ENCODE assay signal across 8 cellular contexts in genomic region chr11:35944503-35945136, GRCh38. TPM values are rescaled to one million over a fixed set of nuclear protein-coding genes. Genes with fewer than 3 reads are reported as not detected.
A peak's percentile ranks its signal among the peaks of the same experiment; 100 is the strongest.
DNase-seq lines count a peak whose midpoint lies in the region; TF ChIP-seq lines count a peak whose summit lies in the region.

No MANE protein-coding gene starts in this region.

- no peak for TF ChIP-seq POLR2A in ovary (IDR thresholded peaks at IDR 0.05)

- TF ChIP-seq CTCF in SK-N-SH (IDR thresholded peaks at IDR 0.05) (no peak), fibroblast of villous mesenchyme (IDR thresholded peaks at IDR 0.05; ENCODE audit: insufficient read depth, low read depth, low read length) (no peak), ovary (IDR thresholded peaks at IDR 0.05) (no peak)

- POLR2A ChIA-PET in SK-N-SH (lab: Yijun Ruan, JAX) = interaction anchor here (1.1 kb wide), 1 partner anchor 25 kb away, joined by 3 read pairs; no protein-coding TSS in a partner anchor

- H3K9me2 ChIP-seq in SK-N-SH = no peaks in the 10 kb centered on the region

- H3K9me3 ChIP-seq in ES-I3 (ENCODE audit: control insufficient read depth, insufficient read depth, low read length) = no peaks in the 10 kb centered on the region
- H3K9me3 ChIP-seq in SK-N-SH = no peaks in the 10 kb centered on the region
- H3K9me3 ChIP-seq in ovary = no peaks in the 10 kb centered on the region

- H3K4me1 ChIP-seq in ES-I3 (ENCODE audit: insufficient read depth, low read length) = peaks cover 25% of the 10 kb centered on the region
- peaks cover 12% of the 10 kb centered on the region in 2 experiments; a peak in 2 of 4 replicates for H3K4me1 ChIP-seq in SK-N-SH (ENCODE audit: control insufficient read depth in 1 of 2, insufficient read depth in 2 of 2, low read depth in 1 of 2, low read length in 1 of 2)
- peaks cover 19% of the 10 kb centered on the region for H3K4me1 ChIP-seq in ovary (ENCODE audit: insufficient read depth)

- H3K9ac ChIP-seq in ES-I3 (ENCODE audit: low read depth, low read length) (peak overlapping the region; percentile 78), SK-N-SH (peak overlapping the region; percentile 73)

- no peaks in the 10 kb centered on the region for H3K27me3 ChIP-seq in SK-N-SH (ENCODE audit: insufficient read depth)
- no peaks in the 10 kb centered on the region for H3K27me3 ChIP-seq in ovary

- WGBS in SK-N-SH (ENCODE audit: low lambda C conversion rate) = 6% methylated on average over 13 of the region's 32 CpGs
- WGBS in ovary, 3 donors = 4 to 7% (median 5%) methylated on average over 32 of the region's 32 CpGs

- CTCF ChIA-PET in SK-N-SH (lab: Yijun Ruan, JAX) = interaction anchor here (1.2 to 1.3 kb wide), 3 partner anchors 30 to 140 kb away, joined by 3 to 7 read pairs (median 4); no protein-coding TSS in a partner anchor

- peak overlapping the region; percentile 98 for H3K4me2 ChIP-seq in SK-N-SH

- H4K20me1 ChIP-seq in SK-N-SH (ENCODE audit: insufficient read depth) = peaks cover 12% of the 10 kb centered on the region; the same call in 1 of the 2 replicates

- H3K4me3 ChIP-seq in SK-N-SH (ENCODE audit: low read depth in 2 of 2, low read length in 1 of 2) (peak overlapping the region; percentile 53 to 73), fibroblast of villous mesenchyme (ENCODE audit: low read depth, low read length) (peak overlapping the region; percentile 78), ovary (peak overlapping the region; percentile 75)

- no peak for TF ChIP-seq RAD21 in SK-N-SH (IDR thresholded peaks at IDR 0.05; ENCODE audit: low read length)

- intact Hi-C loops in ovary (cut with DNase I) = no loop called here

- peak overlapping the region; percentile 25 to 88; a peak in 2 of 4 replicates for H3K27ac ChIP-seq in SK-N-SH (ENCODE audit: low read depth in 2 of 2, low read length in 1 of 2)
- H3K27ac ChIP-seq in ovary = peak overlapping the region in 1 of 2 donors; percentile 47

- peaks cover 46% of the 10 kb centered on the region for H3K79me2 ChIP-seq in SK-N-SH (ENCODE audit: insufficient read depth)

- H2AFZ ChIP-seq in SK-N-SH (ENCODE audit: low read depth) = peak overlapping the region; percentile 78

- H3K36me3 ChIP-seq in ES-I3 (ENCODE audit: insufficient read depth, low read length) (no peaks in the 10 kb centered on the region), SK-N-SH (replicated peaks in 1 of 2; ENCODE audit: control insufficient read depth in 1 of 2, insufficient read depth in 2 of 2, low read length in 1 of 2) (no peaks in the 10 kb centered on the region), ovary (no peaks in the 10 kb centered on the region)

- TF ChIP-seq EP300 in SK-N-SH (IDR thresholded peaks at IDR 0.05; ENCODE audit: borderline replicate concordance in 1 of 2, low read depth in 1 of 2, low read length in 1 of 2) (no peak), ovary (IDR thresholded peaks at IDR 0.05) (no peak)

- no peaks in the 10 kb centered on the region for H3F3A ChIP-seq in SK-N-SH (replicated peaks; ENCODE audit: insufficient read depth)

- peak; percentile 56 for DNase-seq in SK-N-SH
- DNase-seq in fibroblast of villous mesenchyme (ENCODE audit: low read depth) = peak; percentile 27
- DNase-seq in ovary = peak; percentile 14 to 49 (median 40)
- no peak for DNase-seq in SHP77 treated with DMSO at 0.1 percent for 48 hours (lab: John Stamatoyannopoulos, UW)
- no peak for DNase-seq in NCI-H748 treated with DMSO at 0.1 percent for 48 hours (lab: John Stamatoyannopoulos, UW)
- DNase-seq in DMS79 treated with DMSO at 0.1 percent for 48 hours (lab: John Stamatoyannopoulos, UW) = no peak
- DNase-seq in stimulated activated CD4-positive, alpha-beta T cell treated with anti-CD3 and anti-CD28 coated beads, Interleukin-2, amount 100 ng/mL, for 48 hours = no peak

TF ChIP-seq in SK-N-SH, 30 proteins besides CTCF, POLR2A, EP300 and RAD21:
- 0 out of 2 replicates have a peak, but pooled peaks have one; percentile 14 for TF ChIP-seq SIN3A (IDR thresholded peaks at IDR 0.05; ENCODE audit: borderline replicate concordance, low read depth, low read length)
- TF ChIP-seq MXI1 (IDR thresholded peaks at IDR 0.05; ENCODE audit: low read depth, low read length) = 0 out of 2 replicates have a peak, but pooled peaks have one; percentile 31
- no peak for TF ChIP-seq USF2 (IDR thresholded peaks at IDR 0.05; ENCODE audit: borderline replicate concordance, low read depth, low read length)

RNA-seq across cellular contexts. Expression of gene LDLRAD3, which starts 0.8 kb away (rescaled TPM):
- polyA plus RNA-seq in SK-N-SH (2012; rRNA removed) = 10.6 and 11.0 TPM in 2 replicates
- polyA plus RNA-seq in SK-N-SH (2012; cell fraction: cytosol; rRNA removed) = 9.4 and 10.9 TPM in 2 replicates
- 6.1 and 10.9 TPM in 2 replicates for polyA plus RNA-seq in SK-N-SH (2012; cell fraction: nucleus; rRNA removed)
- 2.6 and 3.9 TPM in 2 replicates for total RNA-seq in fibroblast of villous mesenchyme
- 10 to 100 TPM; 14.5 to 32.4 (median 18.8) TPM for total RNA-seq in ovary
- polyA plus RNA-seq in ovary = 10 to 100 TPM; 17.1 TPM

Comparison
In these comparisons a context has a peak if more than half of its experiments do, and no peak if none do; other contexts are left out.
1. DNase-seq: peak in SK-N-SH (single experiment), fibroblast of villous mesenchyme (single experiment) and ovary (5 of 5); none in SHP77 treated with DMSO at 0.1 percent for 48 hours (single experiment), NCI-H748 treated with DMSO at 0.1 percent for 48 hours (single experiment), DMS79 treated with DMSO at 0.1 percent for 48 hours (single experiment) and stimulated activated CD4-positive, alpha-beta T cell treated with anti-CD3 and anti-CD28 coated beads, Interleukin-2, amount 100 ng/mL, for 48 hours (0 of 2).
2. Peak in every context shown above with its lines, with median percentiles within 50 percentile points of each other: H3K4me3 ChIP-seq.